25 cellular contexts compared by ENCODE assay signal in the genomic region with DNA sequence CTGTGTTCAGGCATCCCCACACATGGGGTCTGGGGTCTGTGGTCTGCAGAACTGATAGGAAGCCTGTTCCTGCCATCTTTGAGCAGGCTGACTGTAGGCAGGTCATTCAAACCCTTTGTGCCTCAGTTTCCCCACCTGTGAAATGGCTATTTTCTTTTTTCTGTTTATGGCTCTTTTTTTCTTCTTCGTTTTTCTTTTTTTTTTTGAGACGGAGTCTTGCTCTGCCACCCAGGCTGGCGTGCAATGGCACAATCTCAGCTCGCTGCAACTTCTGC.
DNase-seq lines count a peak whose midpoint lies in the region; ATAC-seq, FAIRE-seq and TF ChIP-seq lines count a peak whose summit lies in the region.
"Had no signal": no experiment of that assay in that cellular context is flagged by ENCODE, and none has a peak within 500 bp of the region (broad histone marks: within the 10 kb centered on the region; RNA-seq: fewer than 3 reads in every experiment).

No MANE protein-coding gene starts in this region.

- H3K36me3 Mint-ChIP-seq in activated naive CD4-positive, alpha-beta T cell treated with anti-CD3 and anti-CD28 coated beads, Interleukin-2, amount 50 U/mL, for 72 hours = no peaks in the 10 kb centered on the region
- H3K36me3 Mint-ChIP-seq: CD4-positive, alpha-beta memory T cell had no signal

- H3K9ac ChIP-seq in K562 (ENCODE audit: insufficient read depth in 1 of 2, low read depth in 2 of 2, low read length in 2 of 2) = peak overlapping the region in 1 of 2 experiments; percentile 35; a peak in 1 of 4 replicates
- no peak overlapping the region for H3K9ac ChIP-seq in mucosa of rectum (ENCODE audit: low read depth in 1 of 2, low read length in 2 of 2)
- H3K9ac ChIP-seq: BLaER1 treated with 17β-estradiol and CSF1 and Interleukin-3, amounts not matched to agents 10 nM and 100 nM; KMS-11 had no signal

- no peaks in the 10 kb centered on the region for H4K20me1 ChIP-seq in K562 (replicated peaks; ENCODE audit: control insufficient read depth, insufficient read depth, low read length)

- H3K27ac Mint-ChIP-seq in activated naive CD4-positive, alpha-beta T cell treated with anti-CD3 and anti-CD28 coated beads, Interleukin-2, amount 50 U/mL, for 72 hours = peak overlapping the region; percentile 33 to 49

- no peaks in the 10 kb centered on the region for H3K9me3 Mint-ChIP-seq in activated naive CD4-positive, alpha-beta T cell treated with anti-CD3 and anti-CD28 coated beads, Interleukin-2, amount 50 U/mL, for 72 hours

- POLR2A ChIA-PET in K562 (lab: Yijun Ruan, JAX) = interaction anchor here (0.6 kb wide), 1 partner anchor 263 kb away, joined by 3 read pairs; no protein-coding TSS in a partner anchor

- TF ChIP-seq POLR2A in K562 (conservative IDR thresholded peaks at IDR 0.05) (no peak), thyroid gland (IDR thresholded peaks at IDR 0.05) (no peak)

- H3K9me3 ChIP-seq in K562 (replicated peaks; ENCODE audit: control insufficient read depth, insufficient read depth, low read depth, low read length) = no peaks in the 10 kb centered on the region
- no peaks in the 10 kb centered on the region for H3K9me3 ChIP-seq in mucosa of rectum (ENCODE audit: control insufficient read depth in 2 of 2, low read length in 2 of 2)
- H3K9me3 ChIP-seq in thyroid gland = no peaks in the 10 kb centered on the region
- H3K9me3 ChIP-seq: Caco-2, SJCRH30 had no signal

- no peak for ATAC-seq in activated naive CD4-positive, alpha-beta T cell treated with anti-CD3 and anti-CD28 coated beads, Interleukin-2, amount 50 U/mL, for 72 hours
- no peak for ATAC-seq in K562

- BruUV-seq in K562 (replicated peaks; lab: Mats Ljungman, UMichigan) = no TSS peak

- H2AFZ ChIP-seq in K562 (ENCODE audit: low read depth, low read length) = no peak overlapping the region

- no peak overlapping the region for H3K4me3 ChIP-seq in K562
- no peak overlapping the region for H3K4me3 ChIP-seq in mucosa of rectum (ENCODE audit: low read length in 2 of 2)
- H3K4me3 ChIP-seq in thyroid gland (replicated peaks in 1 of 3) = no peak overlapping the region
- H3K4me3 ChIP-seq: BLaER1 treated with 17β-estradiol and CSF1 and Interleukin-3, amounts not matched to agents 10 nM and 100 nM; SJCRH30 had no signal

- H3K9me1 ChIP-seq in K562 (ENCODE audit: control insufficient read depth, insufficient read depth, low read length) = no peaks in the 10 kb centered on the region

- no peaks in the 10 kb centered on the region for H3K36me3 ChIP-seq in K562 (ENCODE audit: control insufficient read depth, insufficient read depth, low read length)
- peaks cover 6 to 14% of the 10 kb centered on the region in 2 donors for H3K36me3 ChIP-seq in mucosa of rectum (ENCODE audit: control insufficient read depth in 2 of 2, insufficient read depth in 2 of 2, low read length in 2 of 2)
- H3K36me3 ChIP-seq in thyroid gland = no peaks in the 10 kb centered on the region
- H3K36me3 ChIP-seq: SJCRH30 had no signal

- in situ Hi-C loops in K562 (cut with MboI) = no loop called here

- TF ChIP-seq RAD21 in K562 (CRISPR knock-in tag; conservative IDR thresholded peaks at IDR 0.05 in 1 of 2, IDR thresholded peaks at IDR 0.05 in 1 of 2) = no peak

- intact Hi-C loops in K562 (cut with micrococcal nuclease) (no loop called here), thyroid gland (cut with DNase I) (no loop called here)

- H3K27ac ChIP-seq in K562 (ENCODE audit: extremely low read depth, low read depth, low read length) (no peak overlapping the region), mucosa of rectum (ENCODE audit: low read depth in 2 of 2, low read length in 2 of 2) (peak overlapping the region; percentile 16 to 28), thyroid gland (peak overlapping the region; percentile 60 to 84 (median 69))
- H3K27ac ChIP-seq: 22Rv1, KMS-11, SJCRH30 had no signal

- CTCF ChIA-PET in K562 (lab: Yijun Ruan, JAX; ENCODE audit: low intra/inter-chr PET ratio) = no interaction called here

- 70% methylated on average over 4 of the region's 4 CpGs for WGBS in K562 (ENCODE audit: insufficient coverage, low coverage, missing lambda C conversion rate)
- WGBS in thyroid gland, 2 donors = 98 to 99% methylated on average over 4 of the region's 4 CpGs

- no peak overlapping the region for H3K4me2 ChIP-seq in K562 (ENCODE audit: insufficient read depth, low read length)
- H3K4me2 ChIP-seq: BLaER1 treated with 17β-estradiol and CSF1 and Interleukin-3, amounts not matched to agents 10 nM and 100 nM; KMS-11 had no signal

- FAIRE-seq in K562 (lab: Jason Lieb, UNC) = no peak
- FAIRE-seq: G401.6, GM12892 had no signal

- TF ChIP-seq CTCF in K562 (IDR thresholded peaks at IDR 0.05 in 2 of 3, conservative IDR thresholded peaks at IDR 0.05 in 1 of 3; ENCODE audit: insufficient read depth in 2 of 3, low read depth in 1 of 3, low read length in 3 of 3) = no peak
- no peak for TF ChIP-seq CTCF in thyroid gland (IDR thresholded peaks at IDR 0.05)

- DNase-seq in activated naive CD4-positive, alpha-beta T cell treated with anti-CD3 and anti-CD28 coated beads, Interleukin-2, amount 50 U/mL, for 72 hours (ENCODE audit: low spot score in 2 of 2) = no peak
- no peak for DNase-seq in activated naive CD4-positive, alpha-beta T cell treated with Interleukin-2 at 50 U/mL for 16 hours
- DNase-seq in K562 (ENCODE audit: extremely low read depth in 1 of 4, low spot score in 3 of 4) (no peak), thyroid gland (no peak), activated gamma-delta T cell (lab: John Stamatoyannopoulos, UW) (no peak), nucleus accumbens (lab: John Stamatoyannopoulos, UW) (no peak), NCI-H774 (lab: John Stamatoyannopoulos, UW) (no peak)
- DNase-seq: Caco-2; CD4-positive, alpha-beta memory T cell; DMS153; GOT3; HCEC 1CT; NCI-H1436 treated with DMSO at 0.1 percent for 48 hours; NCI-H1930; NCI-H226; NCI-H510A treated with DMSO at 0.1 percent for 48 hours; NCI-H748 treated with DMSO at 0.1 percent for 48 hours; NK-92 treated with Interleukin-12 subunit alpha and Interleukin-12 subunit beta, amount 100 ng/mL, for 24 hours had no signal

- H3K4me1 ChIP-seq in K562 (replicated peaks in 1 of 2; ENCODE audit: control insufficient read depth in 2 of 2, insufficient read depth in 2 of 2, low read length in 2 of 2) (peaks cover 10 to 23% of the 10 kb centered on the region in 2 experiments; a peak in 4 of 5 replicates), mucosa of rectum (ENCODE audit: control insufficient read depth in 2 of 2, insufficient read depth in 2 of 2, low read length in 2 of 2) (no peaks in the 10 kb centered on the region), thyroid gland (peaks cover 40 to 49% of the 10 kb centered on the region in 2 donors)
- H3K4me1 ChIP-seq: Caco-2, SJCRH30 had no signal

- H3K27me3 ChIP-seq in K562 (ENCODE audit: control insufficient read depth in 2 of 2, insufficient read depth in 2 of 2, low read length in 2 of 2) = no peaks in the 10 kb centered on the region
- no peaks in the 10 kb centered on the region for H3K27me3 ChIP-seq in mucosa of rectum (ENCODE audit: control insufficient read depth in 2 of 2, insufficient read depth in 2 of 2, low read length in 2 of 2)
- H3K27me3 ChIP-seq in thyroid gland = no peaks in the 10 kb centered on the region
- H3K27me3 ChIP-seq: BLaER1 treated with 17β-estradiol and CSF1 and Interleukin-3, amounts not matched to agents 10 nM and 100 nM; SJCRH30 had no signal

- no peaks in the 10 kb centered on the region for H3K79me2 ChIP-seq in K562 (ENCODE audit: control insufficient read depth, insufficient read depth, low read length)

- TF ChIP-seq EP300 in K562 (IDR thresholded peaks at IDR 0.05; ENCODE audit: low read length) = no peak

TF ChIP-seq in K562, 482 proteins besides CTCF, POLR2A, EP300 and RAD21:
- no peak for TF ChIP-seq MAFG (tag; conservative IDR thresholded peaks at IDR 0.05)
- peak; percentile 65; the same call in 1 of the 2 replicates for TF ChIP-seq BCOR (IDR thresholded peaks at IDR 0.05)
